In the genomic region with DNA sequence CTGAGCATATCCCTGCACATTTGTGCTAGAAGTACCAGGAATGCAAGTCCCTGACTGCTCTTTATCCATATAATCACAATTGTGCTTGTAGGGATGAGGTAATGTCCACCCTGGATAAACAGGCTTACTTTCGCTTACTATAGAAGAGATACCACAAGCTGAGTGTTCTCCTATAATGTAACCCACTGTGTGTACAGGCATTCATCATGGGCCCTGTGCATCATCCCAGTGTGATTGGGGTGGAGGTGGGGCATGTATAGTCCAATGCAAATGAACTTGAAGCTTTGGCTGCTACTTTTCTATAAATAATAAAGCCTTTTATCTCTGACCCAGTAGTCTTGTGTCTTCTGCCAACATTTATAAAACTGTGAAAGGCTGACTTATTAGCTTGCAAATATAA, we compare ENCODE assay signal across 31 cellular contexts.
A peak's percentile ranks its signal among the peaks of the same experiment; 100 is the strongest.
DNase-seq lines count a peak whose midpoint lies in the region; ATAC-seq and TF ChIP-seq lines count a peak whose summit lies in the region.
"Had no signal": no experiment of that assay in that cellular context is flagged by ENCODE, and none has a peak within 500 bp of the region (broad histone marks: within the 10 kb centered on the region; RNA-seq: fewer than 3 reads in every experiment).

No MANE protein-coding gene starts in this region.

- TF ChIP-seq CTCF in foreskin keratinocyte (conservative IDR thresholded peaks at IDR 0.05), result no peak

- no peaks in the 10 kb centered on the region for H3K4me1 ChIP-seq in foreskin keratinocyte
- H3K4me1 ChIP-seq: esophagus squamous epithelium, gastroesophageal sphincter, Peyer's patch had no signal

- DNase-seq in HT1080 (ENCODE audit: low read depth) (peak; percentile 4), foreskin keratinocyte (no peak), putamen (ENCODE audit: low spot score) (peak; percentile 18), NCI-H2196 treated with DMSO at 0.1 percent for 48 hours (lab: John Stamatoyannopoulos, UW; ENCODE audit: unreplicated experiment) (no peak), HPDE6-E6E7 (ENCODE audit: extremely low spot score) (no peak)
- DNase-seq: activated CD4-positive, alpha-beta T cell treated with anti-CD3 and anti-CD28 coated beads for 48 hours; activated gamma-delta T cell treated with Interleukin-2 at 50 U/mL for 16 hours; activated naive CD8-positive, alpha-beta T cell treated with anti-CD3 and anti-CD28 coated beads, Interleukin-2, amount 10 ng/mL, durations not matched to agents 7 days and 5 days; activated T-cell treated with anti-CD3 and anti-CD28 coated beads, Interleukin-2, amount 50 U/mL, for 1 hour; CD8-positive, alpha-beta memory T cell; dermis blood vessel endothelial cell; esophagus squamous epithelium; GOT3; HFFc6; hippocampal formation; left colon; NCI-H1417 treated with DMSO at 0.1 percent for 48 hours; NCI-H2081; NCI-H748 treated with DMSO at 0.1 percent for 48 hours; ovary; Peyer's patch; SHP77; small intestine; stimulated activated naive CD4-positive, alpha-beta T cell treated with Interleukin-2 at 50 U/mL for 16 hours; WERI-Rb-1 had no signal

- no peaks in the 10 kb centered on the region for H3K27me3 ChIP-seq in foreskin keratinocyte
- H3K27me3 ChIP-seq: esophagus squamous epithelium, gastroesophageal sphincter, ovary, Peyer's patch had no signal

- H3K27ac ChIP-seq in angular gyrus (ENCODE audit: low read depth, low read length) (peak overlapping the region; percentile 67), foreskin keratinocyte (no peak overlapping the region)
- H3K27ac ChIP-seq: esophagus squamous epithelium, gastroesophageal sphincter, KMS-11, ovary, Peyer's patch, thoracic aorta, WERI-Rb-1 had no signal

- ATAC-seq in foreskin keratinocyte (peak; percentile 46), HG03135 (IDR thresholded peaks at IDR 0.05; ENCODE audit: unreplicated experiment) (no peak), HG02981 (IDR thresholded peaks at IDR 0.05; ENCODE audit: unreplicated experiment) (no peak)
- ATAC-seq: gastroesophageal sphincter, left colon had no signal

Comparison
In these comparisons a context has a peak if more than half of its experiments do, and no peak if none do; other contexts are left out.
1. DNase-seq: peak in HT1080 (single experiment) and putamen (single experiment); none in foreskin keratinocyte (0 of 2), NCI-H2196 treated with DMSO at 0.1 percent for 48 hours (single experiment) and HPDE6-E6E7 (single experiment).